Comparison of ENCODE assay signal across 18 cellular contexts in the genomic region with DNA sequence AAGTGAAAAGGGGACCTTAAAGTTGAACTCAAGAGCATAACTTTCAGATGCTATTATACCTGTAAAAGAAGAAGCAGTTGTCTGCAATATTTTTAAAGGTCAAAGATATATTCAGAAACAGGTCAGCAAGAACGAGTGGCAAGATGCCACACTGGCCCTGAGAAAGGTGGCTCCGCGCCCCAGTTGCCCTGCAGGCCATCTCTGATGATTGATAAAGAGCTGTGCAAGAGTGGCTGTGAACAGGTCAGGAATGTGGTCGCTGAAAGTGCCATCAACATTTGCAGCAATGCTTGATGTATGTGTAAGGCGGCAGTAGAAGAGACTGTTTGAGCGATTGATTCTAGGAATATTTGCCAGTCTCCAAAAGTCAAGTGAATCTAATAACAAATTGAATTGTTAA.
"Had no signal": no experiment of that assay in that cellular context is flagged by ENCODE, and none has a peak within 500 bp of the region (broad histone marks: within the 10 kb centered on the region; RNA-seq: fewer than 3 reads in every experiment).

No MANE protein-coding gene starts in this region.

- ATAC-seq: esophagus mucosa, gastrocnemius medialis, lower lobe of right lung, natural killer cell, pancreas had no signal

- H3K4me1 ChIP-seq: lower lobe of right lung, pancreas, prostate gland, sigmoid colon had no signal

- H3K4me3 Mint-ChIP-seq: memory B cell, mesothelial cell of epicardium, natural killer cell, neural crest cell had no signal

- H3K36me3 ChIP-seq: gastrocnemius medialis, lower lobe of right lung, pancreas, prostate gland, sigmoid colon had no signal

- H3K27me3 Mint-ChIP-seq: memory B cell had no signal

- H3K4me3 ChIP-seq: gastrocnemius medialis, hepatocyte, lower lobe of right lung, pancreas, prostate gland, sigmoid colon, skin epidermis had no signal

- H3K4me2 ChIP-seq: hepatocyte had no signal

- H3K27ac ChIP-seq: gastrocnemius medialis, hepatocyte, lower lobe of right lung, pancreas, prostate gland, sigmoid colon, skin epidermis had no signal

- DNase-seq: effector memory CD4-positive, alpha-beta T cell; gastrocnemius medialis; glutamatergic neuron; lower lobe of right lung; natural killer cell; nucleus accumbens; pancreas; sigmoid colon; stimulated activated CD4-positive, alpha-beta T cell treated with anti-CD3 and anti-CD28 coated beads, Interleukin-12 subunit alpha, Interleukin-12 subunit beta, amount 100 ng/mL, for 4 hours; stimulated activated naive CD4-positive, alpha-beta T cell; trophoblast cell had no signal

- H3K4me1 Mint-ChIP-seq: memory B cell, natural killer cell, neural crest cell had no signal

- H3K79me2 ChIP-seq: hepatocyte had no signal

- H3K9me3 Mint-ChIP-seq: memory B cell, mesothelial cell of epicardium, neural crest cell had no signal

- H3K9me3 ChIP-seq: gastrocnemius medialis, lower lobe of right lung, pancreas, prostate gland, sigmoid colon had no signal

- H3K27me3 ChIP-seq: gastrocnemius medialis, hepatocyte, pancreas, sigmoid colon had no signal

- H2AFZ ChIP-seq: hepatocyte had no signal

- H3K27ac Mint-ChIP-seq: memory B cell, mesothelial cell of epicardium, natural killer cell had no signal

- H3K36me3 Mint-ChIP-seq: memory B cell, mesothelial cell of epicardium had no signal
